9 cellular contexts compared by ENCODE assay signal in the genomic region with DNA sequence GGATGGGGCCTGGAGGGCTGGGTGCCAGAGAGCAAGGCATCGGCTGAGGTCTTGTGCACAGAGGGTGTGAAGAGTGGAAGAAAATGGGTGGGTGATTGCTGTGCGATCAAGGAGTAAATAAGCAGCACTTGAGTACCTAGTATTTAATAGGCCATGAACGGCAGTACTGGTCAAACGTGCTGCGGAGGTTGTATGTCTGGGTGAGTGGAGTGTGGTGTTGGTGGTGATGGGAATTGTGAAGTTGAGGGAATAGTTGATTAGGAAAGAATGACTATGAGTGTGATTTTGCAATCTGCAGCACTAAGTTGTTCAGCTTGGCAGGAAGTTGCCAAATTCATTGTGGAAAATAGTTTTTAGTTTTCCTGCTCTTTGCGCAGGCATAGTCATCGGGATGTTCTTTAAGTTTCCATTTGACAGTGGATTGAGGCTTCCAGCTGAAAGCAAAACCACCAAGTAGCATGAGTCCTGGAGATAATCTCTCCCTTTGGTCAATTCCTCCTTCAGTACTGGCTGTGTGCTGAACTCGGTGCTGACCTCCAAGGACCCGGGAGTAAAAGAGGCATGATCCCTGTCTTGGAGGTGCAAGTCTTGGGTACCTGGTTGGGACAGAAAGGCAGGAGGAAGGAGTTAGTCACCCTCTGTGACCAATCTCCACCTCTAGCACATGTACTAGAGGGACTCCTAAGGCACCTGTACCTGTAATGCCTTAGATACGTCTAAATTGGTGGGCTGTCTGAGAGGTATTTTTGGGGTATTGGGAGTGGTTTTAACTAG. TPM values are rescaled to one million over a fixed set of nuclear protein-coding genes. Genes with fewer than 3 reads are reported as not detected.
DNase-seq lines count a peak whose midpoint lies in the region; ATAC-seq, FAIRE-seq and TF ChIP-seq lines count a peak whose summit lies in the region.
"Had no signal": no experiment of that assay in that cellular context is flagged by ENCODE, and none has a peak within 500 bp of the region (broad histone marks: within the 10 kb centered on the region; RNA-seq: fewer than 3 reads in every experiment).

No MANE protein-coding gene starts in this region.

- WGBS in HepG2 (ENCODE audit: low lambda C conversion rate), result 46% methylated on average over 9 of the region's 10 CpGs

- H3K27ac ChIP-seq in HepG2 (ENCODE audit: extremely low read length, insufficient read depth, low read length) (no peak overlapping the region), vagina (peak overlapping the region; percentile 94)

- no peak for TF ChIP-seq RAD21 in HepG2 (CRISPR knock-in tag; IDR thresholded peaks at IDR 0.05)

- H3K9me3 ChIP-seq in HepG2 (ENCODE audit: low read length) (no peaks in the 10 kb centered on the region), vagina (no peaks in the 10 kb centered on the region)

- H3K4me1 Mint-ChIP-seq in progenitor cell of endocrine pancreas (ENCODE audit: low read depth), result peaks cover 13% of the 10 kb centered on the region
- peaks cover 48% of the 10 kb centered on the region for H3K4me1 Mint-ChIP-seq in activated naive CD8-positive, alpha-beta T cell treated with anti-CD3 and anti-CD28 coated beads, Interleukin-2, amount 50 U/mL, for 24 hours

- CTCF ChIA-PET in HepG2 (lab: Yijun Ruan, JAX; ENCODE audit: low intra/inter-chr PET ratio, low total read pairs), result no interaction called here

- H3K4me3 Mint-ChIP-seq in progenitor cell of endocrine pancreas (ENCODE audit: low read depth), result no peak overlapping the region
- H3K4me3 Mint-ChIP-seq in activated naive CD8-positive, alpha-beta T cell treated with anti-CD3 and anti-CD28 coated beads, Interleukin-2, amount 50 U/mL, for 24 hours, result no peak overlapping the region

- peaks cover 43% of the 10 kb centered on the region for H3K4me1 ChIP-seq in HepG2 (ENCODE audit: insufficient read depth, low read length)
- H3K4me1 ChIP-seq in vagina, result peaks cover 74% of the 10 kb centered on the region

- H4K20me1 ChIP-seq in HepG2 (ENCODE audit: insufficient read depth, low read length), result peaks cover 10% of the 10 kb centered on the region; the same call in 1 of the 2 replicates

- no peak for ATAC-seq in HepG2
- no peak for ATAC-seq in activated naive CD8-positive, alpha-beta T cell treated with anti-CD3 and anti-CD28 coated beads, Interleukin-2, amount 50 U/mL, for 24 hours
- ATAC-seq: left colon had no signal

- H3K36me3 ChIP-seq in HepG2 (replicated peaks in 1 of 2; ENCODE audit: control insufficient read depth in 1 of 2, insufficient read depth in 2 of 2, low read length in 2 of 2) (no peaks in the 10 kb centered on the region), vagina (no peaks in the 10 kb centered on the region)

- no peaks in the 10 kb centered on the region for H3K27me3 Mint-ChIP-seq in progenitor cell of endocrine pancreas
- no peaks in the 10 kb centered on the region for H3K27me3 Mint-ChIP-seq in activated naive CD8-positive, alpha-beta T cell treated with anti-CD3 and anti-CD28 coated beads, Interleukin-2, amount 50 U/mL, for 24 hours

- H3K4me3 ChIP-seq in cardiac fibroblast (replicated peaks in 1 of 2; ENCODE audit: low read depth in 2 of 2, low read length in 2 of 2), result peak overlapping the region; percentile 82 to 87
- peak overlapping the region; percentile 90 to 96 (median 94) for H3K4me3 ChIP-seq in HepG2 (replicated peaks in 1 of 3; ENCODE audit: insufficient read depth in 1 of 3, low read depth in 2 of 3, low read length in 3 of 3)
- H3K4me3 ChIP-seq in vagina, result peak overlapping the region; percentile 71 to 88

- H3K4me2 ChIP-seq in HepG2 (ENCODE audit: low read depth, low read length), result peak overlapping the region; percentile 83

- H3K79me2 ChIP-seq in HepG2 (ENCODE audit: insufficient read depth, low read length), result peaks cover 48% of the 10 kb centered on the region

- TF ChIP-seq EP300 in HepG2 (IDR thresholded peaks at IDR 0.05; ENCODE audit: low read depth in 2 of 2, low read length in 2 of 2) (no peak), HepG2 (CRISPR knock-in tag; IDR thresholded peaks at IDR 0.05; ENCODE audit: borderline replicate concordance) (no peak)

- POLR2A ChIA-PET in HepG2 (lab: Yijun Ruan, JAX), result no interaction called here

- no peak overlapping the region for H2AFZ ChIP-seq in HepG2 (ENCODE audit: low read length)

- BruUV-seq in HepG2 (replicated peaks; lab: Mats Ljungman, UMichigan), result TSS peak; percentile 47

- H3K9ac ChIP-seq in HepG2 (ENCODE audit: insufficient read depth, low read depth, low read length), result peak overlapping the region; percentile 81; the same call in 1 of the 2 replicates

- FAIRE-seq in HepG2 (lab: Jason Lieb, UNC), result no peak

- H3K27me3 ChIP-seq in HepG2 (ENCODE audit: control insufficient read depth in 1 of 2, insufficient read depth in 2 of 2, low read length in 2 of 2), result no peaks in the 10 kb centered on the region; a peak in 1 of 5 replicates
- no peaks in the 10 kb centered on the region for H3K27me3 ChIP-seq in vagina

- TF ChIP-seq CTCF in cardiac fibroblast (IDR thresholded peaks at IDR 0.05; ENCODE audit: low read depth, low read length) (no peak), HepG2 (CRISPR knock-in tag; IDR thresholded peaks at IDR 0.05) (no peak), vagina (IDR thresholded peaks at IDR 0.05) (no peak), progenitor cell of endocrine pancreas (IDR thresholded peaks at IDR 0.05; ENCODE audit: unreplicated experiment) (no peak)

- in situ Hi-C loops in HepG2 (cut with HindIII; ENCODE audit: extremely low pct_ligation_motif_present, low pct_unique_long_range_greater_than_20kb), result no loop called here

- H3K27ac Mint-ChIP-seq in progenitor cell of endocrine pancreas, result no peak overlapping the region
- H3K27ac Mint-ChIP-seq in activated naive CD8-positive, alpha-beta T cell treated with anti-CD3 and anti-CD28 coated beads, Interleukin-2, amount 50 U/mL, for 24 hours, result no peak overlapping the region

- TF ChIP-seq POLR2A in HepG2 (IDR thresholded peaks at IDR 0.05; ENCODE audit: insufficient read depth in 1 of 2, low read depth in 2 of 2, low read length in 2 of 2) (no peak), vagina (IDR thresholded peaks at IDR 0.05) (peak in 1 of 2 donors; percentile 59)

- peak; percentile 38 for DNase-seq in SIG-M5 treated with dmso at 0.1 percent for 504 hours (lab: John Stamatoyannopoulos, UW; ENCODE audit: unreplicated experiment)
- no peak for DNase-seq in SIG-M5 (lab: John Stamatoyannopoulos, UW)
- peak; percentile 95 to 96 for DNase-seq in cardiac fibroblast (ENCODE audit: low read depth in 2 of 2)
- no peak for DNase-seq in HepG2 (ENCODE audit: low spot score)
- peak in 1 of 2 donors; percentile 90 for DNase-seq in vagina (ENCODE audit: extremely low spot score in 2 of 2)
- DNase-seq in NCI-H510A treated with DMSO at 0.1 percent for 48 hours (lab: John Stamatoyannopoulos, UW), result no peak
- no peak for DNase-seq in progenitor cell of endocrine pancreas (ENCODE audit: low spot score, unreplicated experiment)
- no peak for DNase-seq in activated naive CD8-positive, alpha-beta T cell treated with anti-CD3 and anti-CD28 coated beads, Interleukin-2, amount 50 U/mL, for 24 hours
- DNase-seq: left colon had no signal

- no peaks in the 10 kb centered on the region for H3K36me3 Mint-ChIP-seq in progenitor cell of endocrine pancreas (ENCODE audit: insufficient read depth)
- H3K36me3 Mint-ChIP-seq in activated naive CD8-positive, alpha-beta T cell treated with anti-CD3 and anti-CD28 coated beads, Interleukin-2, amount 50 U/mL, for 24 hours (ENCODE audit: low read depth), result no peaks in the 10 kb centered on the region

- no peaks in the 10 kb centered on the region for H3K9me3 Mint-ChIP-seq in progenitor cell of endocrine pancreas (ENCODE audit: low read depth)
- peaks cover 2% of the 10 kb centered on the region for H3K9me3 Mint-ChIP-seq in activated naive CD8-positive, alpha-beta T cell treated with anti-CD3 and anti-CD28 coated beads, Interleukin-2, amount 50 U/mL, for 24 hours

- intact Hi-C loops in HepG2 (cut with micrococcal nuclease; ENCODE audit: unreplicated experiment) (no loop called here), vagina (cut with DNase I) (no loop called here)

TF ChIP-seq in HepG2, 621 proteins besides CTCF, POLR2A, EP300 and RAD21 (continues in another document):
- no peak for TF ChIP-seq RELA (CRISPR knock-in tag; IDR thresholded peaks at IDR 0.05)
- no peak for TF ChIP-seq TRIM24 (CRISPR knock-in tag; IDR thresholded peaks at IDR 0.05)
- TF ChIP-seq CEBPB (IDR thresholded peaks at IDR 0.05; ENCODE audit: borderline replicate concordance, low read depth, low read length), result peak; percentile 73

RNA-seq across cellular contexts. Expression of a gene that starts 2.1 kb away (rescaled TPM):
- total RNA-seq in HepG2 (2016; rRNA removed; fragmentation: Illumina TruSeq; extraction: Trizol), result 21.7 and 24.8 TPM in 2 replicates
- total RNA-seq in HepG2 (2016; cell fraction: cytosol; rRNA removed; fragmentation: Illumina TruSeq; extraction: Trizol; ENCODE audit: low read depth), result 2.7 and 3.0 TPM in 2 replicates
- 21.2 and 23.9 TPM in 2 replicates for total RNA-seq in HepG2 (2016; cell fraction: insoluble cytoplasmic fraction; rRNA removed; fragmentation: Illumina TruSeq; extraction: Trizol)
- 10.3 and 10.9 TPM in 2 replicates for total RNA-seq in HepG2 (2016; cell fraction: membrane; rRNA removed; fragmentation: Illumina TruSeq; extraction: Trizol)
- total RNA-seq in HepG2 (2016; cell fraction: nucleus; rRNA removed; fragmentation: Illumina TruSeq; extraction: Trizol), result 24.8 and 25.7 TPM in 2 replicates
- 8.3 and 8.5 TPM in 2 replicates for polyA plus RNA-seq in HepG2 (2011; rRNA removed)
- 5.7 and 7.5 TPM in 2 replicates for polyA plus RNA-seq in HepG2 (2011; cell fraction: cytosol; rRNA removed)
- polyA plus RNA-seq in HepG2 (2011; cell fraction: nucleus; rRNA removed), result 3.6 and 4.1 TPM in 2 replicates
- 8.2 and 10.6 TPM in 2 replicates for polyA plus RNA-seq in HepG2 (2012)
- polyA plus RNA-seq in HepG2 (2016; cell fraction: cytosol; fragmentation: Illumina TruSeq; extraction: Trizol; ENCODE audit: low read depth), result 2.0 and 2.5 TPM in 2 replicates
- 10.6 and 12.0 TPM in 2 replicates for polyA plus RNA-seq in HepG2 (2016; cell fraction: insoluble cytoplasmic fraction; fragmentation: Illumina TruSeq; extraction: Trizol; ENCODE audit: low read depth)
- polyA plus RNA-seq in HepG2 (2016; cell fraction: membrane; fragmentation: Illumina TruSeq; extraction: Trizol; ENCODE audit: low read depth), result 4.3 and 5.2 TPM in 2 replicates
- 14.9 and 18.1 TPM in 2 replicates for polyA plus RNA-seq in HepG2 (2016; cell fraction: nucleus; fragmentation: Illumina TruSeq; extraction: Trizol; ENCODE audit: insufficient read depth, low read depth)
- polyA minus RNA-seq in HepG2 (2011; rRNA and poly(A)+ RNA removed; ENCODE audit: low replicate concordance), result 29.4 and 35.6 TPM in 2 replicates
- polyA minus RNA-seq in HepG2 (2011; cell fraction: cytosol; rRNA and poly(A)+ RNA removed), result 12.7 and 17.0 TPM in 2 replicates
- 22.4 and 25.7 TPM in 2 replicates for polyA minus RNA-seq in HepG2 (2011; cell fraction: nucleus; rRNA and poly(A)+ RNA removed)
- 18.9 TPM for total RNA-seq in vagina
- total RNA-seq in progenitor cell of endocrine pancreas, result 31.9 and 32.3 TPM in 2 replicates

Comparison
In these comparisons a context has a peak if more than half of its experiments do, and no peak if none do; other contexts are left out.
1. DNase-seq: peak in SIG-M5 treated with dmso at 0.1 percent for 504 hours (single experiment) and cardiac fibroblast (2 of 2); none in SIG-M5 (single experiment), HepG2 (single experiment), NCI-H510A treated with DMSO at 0.1 percent for 48 hours (single experiment), progenitor cell of endocrine pancreas (single experiment) and activated naive CD8-positive, alpha-beta T cell treated with anti-CD3 and anti-CD28 coated beads, Interleukin-2, amount 50 U/mL, for 24 hours (single experiment).
2. Peak in every context shown above with its lines, with median percentiles within 50 percentile points of each other: H3K4me3 ChIP-seq.